Comparison of ENCODE assay signal across 26 cellular contexts in genomic region chr17:31275126-31275525, GRCh38. TPM values are rescaled to one million over a fixed set of nuclear protein-coding genes. Genes with fewer than 3 reads are reported as not detected.
DNase-seq lines count a peak whose midpoint lies in the region; ATAC-seq, FAIRE-seq and TF ChIP-seq lines count a peak whose summit lies in the region.
"Had no signal": no experiment of that assay in that cellular context is flagged by ENCODE, and none has a peak within 500 bp of the region (broad histone marks: within the 10 kb centered on the region; RNA-seq: fewer than 3 reads in every experiment).

No MANE protein-coding gene starts in this region.

- H4K20me1 ChIP-seq in keratinocyte (ENCODE audit: control insufficient read depth, extremely low read depth, insufficient read depth, low read length): no peaks in the 10 kb centered on the region
- H4K20me1 ChIP-seq: BLaER1 had no signal

- H3K4me2 ChIP-seq in keratinocyte (ENCODE audit: control insufficient read depth, extremely low read depth, insufficient read depth, low read depth, low read length): no peak overlapping the region
- H3K4me2 ChIP-seq: BLaER1, hepatocyte, neural progenitor cell, SK-N-SH had no signal

- no peaks in the 10 kb centered on the region for H3K27me3 ChIP-seq in keratinocyte (ENCODE audit: control insufficient read depth, extremely low read depth, insufficient read depth, low read length)
- no peaks in the 10 kb centered on the region for H3K27me3 ChIP-seq in upper lobe of right lung
- H3K27me3 ChIP-seq: ascending aorta, BLaER1, hepatocyte, neural progenitor cell had no signal

- ATAC-seq in left ventricle myocardium superior (peak; percentile 28), upper lobe of right lung (no peak), HG03039 (IDR thresholded peaks at IDR 0.05; ENCODE audit: unreplicated experiment) (no peak)

- H3K36me3 ChIP-seq in keratinocyte (ENCODE audit: control insufficient read depth in 2 of 2, extremely low read depth in 1 of 2, insufficient read depth in 2 of 2, low read length in 2 of 2) (peaks cover 6 to 13% of the 10 kb centered on the region in 2 experiments), upper lobe of right lung (peaks cover 9% of the 10 kb centered on the region)

- peak overlapping the region; percentile 60 for H3K27ac ChIP-seq in keratinocyte (ENCODE audit: control insufficient read depth, insufficient read depth, low read length)
- H3K27ac ChIP-seq in upper lobe of right lung: peak overlapping the region; percentile 55
- H3K27ac ChIP-seq: ascending aorta, BLaER1, hepatocyte, neural progenitor cell, psoas muscle had no signal

- H3K4me3 ChIP-seq in keratinocyte (ENCODE audit: control insufficient read depth in 2 of 3, extremely low read depth in 1 of 3, insufficient read depth in 2 of 3, low read depth in 1 of 3, low read length in 3 of 3) (no peak overlapping the region), upper lobe of right lung (no peak overlapping the region)
- H3K4me3 ChIP-seq: ascending aorta, BLaER1, hepatocyte, neural progenitor cell, psoas muscle had no signal

- intact Hi-C loops in left ventricle myocardium superior (cut with micrococcal nuclease) (no loop called here), cardiac septum (cut with DNase I) (loop anchor here (10.0 kb wide), 1 partner anchor 100 kb away; no protein-coding TSS in a partner anchor), upper lobe of right lung (cut with DNase I) (no loop called here)

- no peak for DNase-seq in left ventricle myocardium superior
- no peak for DNase-seq in cardiac septum (ENCODE audit: low spot score)
- DNase-seq in amniotic epithelial cell (ENCODE audit: low read depth): peak; percentile 46
- no peak for DNase-seq in keratinocyte (ENCODE audit: low read depth, low spot score)
- DNase-seq in upper lobe of right lung: no peak
- no peak for DNase-seq in retina
- no peak for DNase-seq in NCI-H510A (lab: John Stamatoyannopoulos, UW)
- DNase-seq: Calu3, cerebellar nuclear complex, Karpas-422, NCI-H1048, NCI-H187, NCI-H774, psoas muscle, SK-N-SH had no signal

- no peak for FAIRE-seq in keratinocyte (lab: Jason Lieb, UNC)
- FAIRE-seq: A204.1, frontal cortex, GM12892, H1 had no signal

- no peaks in the 10 kb centered on the region for H3K9me3 ChIP-seq in keratinocyte (ENCODE audit: control insufficient read depth, low read depth, low read length)
- no peaks in the 10 kb centered on the region for H3K9me3 ChIP-seq in upper lobe of right lung
- H3K9me3 ChIP-seq: ascending aorta, BLaER1, psoas muscle, SK-N-SH had no signal

- TF ChIP-seq CTCF in keratinocyte (optimal IDR thresholded peaks at IDR 0.05 in 1 of 3, IDR thresholded peaks at IDR 0.05 in 1 of 3, conservative IDR thresholded peaks at IDR 0.05 in 1 of 3; ENCODE audit: extremely low read depth in 1 of 3, insufficient read depth in 2 of 3, low read length in 3 of 3): no peak
- no peak for TF ChIP-seq CTCF in upper lobe of right lung (IDR thresholded peaks at IDR 0.05)

- dilution Hi-C loops in keratinocyte (cut with MboI; ENCODE audit: extremely low pct_ligation_motif_present, low sequenced_read_pairs): no loop called here

- H3K9ac ChIP-seq in keratinocyte (ENCODE audit: control insufficient read depth, extremely low read depth, insufficient read depth, low read length): no peak overlapping the region
- H3K9ac ChIP-seq: BLaER1, neural progenitor cell, SK-N-SH had no signal

- H3K4me1 ChIP-seq in keratinocyte (ENCODE audit: control insufficient read depth, extremely low read depth, insufficient read depth, low read length) (peaks cover 20% of the 10 kb centered on the region), upper lobe of right lung (peaks cover 19% of the 10 kb centered on the region)
- H3K4me1 ChIP-seq: BLaER1, psoas muscle had no signal

- no peaks in the 10 kb centered on the region for H3K79me2 ChIP-seq in keratinocyte (ENCODE audit: control insufficient read depth, insufficient read depth, low read length)
- H3K79me2 ChIP-seq: hepatocyte had no signal

- no peak overlapping the region for H2AFZ ChIP-seq in keratinocyte (ENCODE audit: control insufficient read depth, low read length)
- H2AFZ ChIP-seq: hepatocyte, neural progenitor cell had no signal

- H3K9me1 ChIP-seq in keratinocyte (ENCODE audit: control insufficient read depth, extremely low read depth, insufficient read depth, low read length): no peaks in the 10 kb centered on the region

RNA-seq across cellular contexts. Expression of gene OMG, which starts 21.9 kb away (rescaled TPM):
- 0.32 TPM for total RNA-seq in left ventricle myocardium superior
- total RNA-seq in cardiac septum: 0.62 TPM
- not detected in 3 replicates for polyA plus RNA-seq in keratinocyte
- polyA plus RNA-seq in keratinocyte (2011; ENCODE audit: low read depth): not detected
- not detected in 2 replicates for polyA plus RNA-seq in keratinocyte (2011; cell fraction: cytosol; rRNA removed)
- not detected in 2 replicates for polyA plus RNA-seq in keratinocyte (2011; cell fraction: nucleus; rRNA removed)
- 1.0 TPM in 1 of 2 replicates, not detected in the other for polyA plus RNA-seq in keratinocyte (2012; ENCODE audit: low replicate concordance)
- not detected in 3 replicates for polyA minus RNA-seq in keratinocyte
- polyA minus RNA-seq in keratinocyte (2011; cell fraction: cytosol; rRNA and poly(A)+ RNA removed): not detected
- polyA minus RNA-seq in keratinocyte (2011; cell fraction: nucleus; rRNA and poly(A)+ RNA removed): not detected in 2 replicates
- 10.3 TPM for total RNA-seq in upper lobe of right lung
- total RNA-seq: ascending aorta, Calu3, epithelial cell of proximal tubule, H1, hepatocyte, psoas muscle, ureter had no signal
- polyA plus RNA-seq: H1 had no signal

RNA-seq across cellular contexts. Expression of gene EVI2B, which starts 38.7 kb away (rescaled TPM):
- total RNA-seq in left ventricle myocardium superior (4.4 TPM), cardiac septum (2.0 TPM), upper lobe of right lung (87.9 TPM)
- 0.32 to 1.1 TPM (median 0.80 TPM) in 3 replicates for polyA plus RNA-seq in keratinocyte
- polyA plus RNA-seq in keratinocyte (2011; ENCODE audit: low read depth): not detected
- polyA plus RNA-seq in keratinocyte (2011; cell fraction: cytosol; rRNA removed): 0.30 and 0.40 TPM in 2 replicates
- 0.51 and 0.55 TPM in 2 replicates for polyA plus RNA-seq in keratinocyte (2011; cell fraction: nucleus; rRNA removed)
- 0.48 and 0.56 TPM in 2 replicates for polyA plus RNA-seq in keratinocyte (2012; ENCODE audit: low replicate concordance)
- polyA minus RNA-seq in keratinocyte: 0.48 to 1.0 TPM in 2 of 3 replicates, not detected in the other
- not detected for polyA minus RNA-seq in keratinocyte (2011; cell fraction: cytosol; rRNA and poly(A)+ RNA removed)
- 0.42 TPM in 1 of 2 replicates, not detected in the other for polyA minus RNA-seq in keratinocyte (2011; cell fraction: nucleus; rRNA and poly(A)+ RNA removed)
- total RNA-seq: Calu3, epithelial cell of proximal tubule, frontal cortex, H1, hepatocyte had no signal
- polyA plus RNA-seq: H1, hepatocyte had no signal

RNA-seq across cellular contexts. Expression of gene EVI2A, which starts 46.3 kb away (rescaled TPM):
- total RNA-seq in left ventricle myocardium superior (2.9 TPM), cardiac septum (2.2 TPM), upper lobe of right lung (38.2 TPM)
- 0.05 to 0.12 TPM (median 0.12 TPM) in 3 replicates for polyA plus RNA-seq in keratinocyte
- not detected for polyA plus RNA-seq in keratinocyte (2011; ENCODE audit: low read depth)
- polyA plus RNA-seq in keratinocyte (2011; cell fraction: cytosol; rRNA removed): not detected in 2 replicates
- polyA plus RNA-seq in keratinocyte (2011; cell fraction: nucleus; rRNA removed): not detected in 2 replicates
- 0.06 and 0.13 TPM in 2 replicates for polyA plus RNA-seq in keratinocyte (2012; ENCODE audit: low replicate concordance)
- not detected in 3 replicates for polyA minus RNA-seq in keratinocyte
- not detected for polyA minus RNA-seq in keratinocyte (2011; cell fraction: cytosol; rRNA and poly(A)+ RNA removed)
- polyA minus RNA-seq in keratinocyte (2011; cell fraction: nucleus; rRNA and poly(A)+ RNA removed): not detected in 2 replicates
- total RNA-seq: Calu3, epithelial cell of proximal tubule, H1 had no signal
- polyA plus RNA-seq: H1 had no signal

Comparison
In these comparisons a context has a peak if more than half of its experiments do, and no peak if none do; other contexts are left out.
1. RNA of gene EVI2B, which starts 38.7 kb away (total RNA-seq): 87.9 TPM in upper lobe of right lung (single experiment); 4.4 TPM in left ventricle myocardium superior (single experiment) and 2.0 TPM in cardiac septum (single experiment); every median in the first group is over 10 times any median in the second.
2. RNA of gene EVI2A, which starts 46.3 kb away (total RNA-seq): 38.2 TPM in upper lobe of right lung (single experiment); 2.9 TPM in left ventricle myocardium superior (single experiment) and 2.2 TPM in cardiac septum (single experiment); every median in the first group is over 10 times any median in the second.